In genomic region chr15:89494941-89495637, GRCh38 we compare ENCODE assay signal across 10 cellular contexts. TPM values are rescaled to one million over a fixed set of nuclear protein-coding genes. Genes with fewer than 3 reads are reported as not detected.
A peak's percentile ranks its signal among the peaks of the same experiment; 100 is the strongest.
DNase-seq lines count a peak whose midpoint lies in the region; ATAC-seq and TF ChIP-seq lines count a peak whose summit lies in the region.
"Had no signal": no experiment of that assay in that cellular context is flagged by ENCODE, and none has a peak within 500 bp of the region (broad histone marks: within the 10 kb centered on the region; RNA-seq: fewer than 3 reads in every experiment).

No MANE protein-coding gene starts in this region.

- BruUV-seq in PC-9 (replicated peaks; lab: Mats Ljungman, UMichigan), result no TSS peak

- no peak overlapping the region for H2AFZ ChIP-seq in PC-9

- TF ChIP-seq CTCF in PC-9 (conservative IDR thresholded peaks at IDR 0.05), result peak; percentile 67
- peak; percentile 62 for TF ChIP-seq CTCF in epithelial cell of proximal tubule (conservative IDR thresholded peaks at IDR 0.05; ENCODE audit: low read depth, low read length)

- H3K4me3 ChIP-seq in PC-9, result no peak overlapping the region
- H3K4me3 ChIP-seq in epithelial cell of proximal tubule (ENCODE audit: low read depth, low read length), result no peak overlapping the region

- no peaks in the 10 kb centered on the region for H3K79me2 ChIP-seq in PC-9 (ENCODE audit: low read depth)

- no peak overlapping the region for H3K27ac ChIP-seq in PC-9
- H3K27ac ChIP-seq: skin epidermis had no signal

- POLR2A ChIA-PET in PC-9 (lab: Charles Lee; ENCODE audit: unreplicated experiment), result no interaction called here

- DNase-seq in stimulated activated CD4-positive, alpha-beta T cell treated with anti-CD3 and anti-CD28 coated beads, Interleukin-1b, Interleukin-23, amount 100 ng/mL, for 48 hours, result peak; percentile 27
- no peak for DNase-seq in stimulated activated CD4-positive, alpha-beta T cell treated with anti-CD3 and anti-CD28 coated beads, Interleukin-12 subunit alpha, Interleukin-12 subunit beta, amount 100 ng/mL, for 4 hours
- DNase-seq in PC-9, result no peak
- no peak for DNase-seq in epithelial cell of proximal tubule (ENCODE audit: low read depth)
- peak; percentile 42 for DNase-seq in ureter (ENCODE audit: low spot score)
- no peak for DNase-seq in NCI-H1417 (lab: John Stamatoyannopoulos, UW)
- DNase-seq: NCI-H774 had no signal

- H3K36me3 ChIP-seq in PC-9 (ENCODE audit: low read depth), result no peaks in the 10 kb centered on the region

- H3F3A ChIP-seq in PC-9 (ENCODE audit: insufficient read depth, low read depth), result peaks cover 30% of the 10 kb centered on the region; the same call in 1 of the 2 replicates

- CTCF ChIA-PET in PC-9 (lab: Charles Lee), result interaction anchor here (0.6 kb wide), 2 partner anchors 1100 to 1377 kb away, joined by 3 read pairs; no protein-coding TSS in a partner anchor

- intact Hi-C loops in PC-9 (cut with micrococcal nuclease; ENCODE audit: unreplicated experiment), result loop anchor here (1.0 to 5.0 kb wide), 2 partner anchors 61 to 397 kb away; partner anchors contain the start of gene AP3S2

- no peaks in the 10 kb centered on the region for H4K20me1 ChIP-seq in PC-9 (ENCODE audit: insufficient read depth)

- H3K9me3 ChIP-seq in PC-9 (ENCODE audit: insufficient read depth, low read depth), result no peaks in the 10 kb centered on the region

- no peaks in the 10 kb centered on the region for H3K27me3 ChIP-seq in PC-9 (ENCODE audit: insufficient read depth, low read depth)

- H3K4me2 ChIP-seq in PC-9, result no peak overlapping the region

- H3K4me1 ChIP-seq in PC-9 (replicated peaks; ENCODE audit: insufficient read depth), result peaks cover 30% of the 10 kb centered on the region

- ATAC-seq in GM18867 (IDR thresholded peaks at IDR 0.05; ENCODE audit: unreplicated experiment), result no peak
- no peak for ATAC-seq in HG02759 (IDR thresholded peaks at IDR 0.05; ENCODE audit: unreplicated experiment)

- H3K9me2 ChIP-seq in PC-9 (ENCODE audit: insufficient read depth), result no peaks in the 10 kb centered on the region

RNA-seq across cellular contexts. Expression of gene RHCG, which starts 1.3 kb away (rescaled TPM):
- total RNA-seq in PC-9 (2021), result 0.26 and 0.60 TPM in 2 replicates
- total RNA-seq in epithelial cell of proximal tubule, result 0.07 TPM in 1 of 2 replicates, not detected in the other
- 1.1 TPM for total RNA-seq in ureter

Comparison
In these comparisons a context has a peak if more than half of its experiments do, and no peak if none do; other contexts are left out.
1. DNase-seq: peak in stimulated activated CD4-positive, alpha-beta T cell treated with anti-CD3 and anti-CD28 coated beads, Interleukin-1b, Interleukin-23, amount 100 ng/mL, for 48 hours (single experiment) and ureter (single experiment); none in stimulated activated CD4-positive, alpha-beta T cell treated with anti-CD3 and anti-CD28 coated beads, Interleukin-12 subunit alpha, Interleukin-12 subunit beta, amount 100 ng/mL, for 4 hours (single experiment), PC-9 (0 of 2), epithelial cell of proximal tubule (single experiment) and NCI-H1417 (0 of 3).